8 cellular contexts compared by ENCODE assay signal in the genomic region with DNA sequence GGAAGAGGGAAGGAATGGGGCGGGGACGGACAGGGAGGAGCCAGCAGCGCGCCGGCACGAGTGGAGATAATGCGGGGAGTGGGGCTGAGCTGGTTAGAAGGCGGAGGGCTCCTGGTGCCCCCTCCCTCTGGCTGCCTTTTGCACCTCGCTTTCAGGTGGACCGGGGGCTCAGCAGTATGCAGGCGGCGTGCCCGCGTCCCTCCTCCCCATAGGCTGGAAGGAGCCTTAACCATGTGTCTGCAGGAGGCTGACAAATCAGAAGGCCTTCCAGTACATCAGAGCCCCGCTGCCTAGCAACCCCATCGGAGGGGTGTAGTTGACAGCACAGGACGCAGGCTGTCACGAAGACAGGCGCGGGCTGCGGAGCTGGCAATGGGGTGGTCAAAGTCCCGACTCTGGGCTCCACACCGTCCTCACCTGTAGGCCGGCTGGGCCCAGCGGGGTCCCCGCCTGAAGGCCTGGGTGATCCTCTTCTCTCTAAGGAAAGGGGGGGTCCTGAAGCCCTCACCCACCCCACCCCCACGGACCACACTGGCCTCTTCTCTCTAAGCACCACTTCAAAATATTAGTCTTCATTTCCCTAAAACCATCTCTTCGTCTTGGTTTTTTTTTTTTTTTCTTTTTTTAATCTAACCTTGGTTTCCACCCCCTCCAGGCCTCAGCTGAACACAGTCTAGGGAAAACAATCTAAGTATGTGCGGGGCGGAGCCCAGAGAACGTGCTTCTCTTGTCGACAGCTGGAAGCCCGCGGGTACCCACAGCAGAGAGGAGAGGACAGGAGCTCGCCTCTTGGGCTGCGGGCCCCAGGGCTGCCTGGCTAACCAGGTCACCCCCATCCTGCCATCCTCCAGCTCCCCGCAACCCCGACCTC. TPM values are rescaled to one million over a fixed set of nuclear protein-coding genes. Genes with fewer than 3 reads are reported as not detected.
DNase-seq lines count a peak whose midpoint lies in the region; ATAC-seq and TF ChIP-seq lines count a peak whose summit lies in the region.

No MANE protein-coding gene starts in this region.

- H3K9me3 Mint-ChIP-seq in activated CD8-positive, alpha-beta memory T cell treated with anti-CD3 and anti-CD28 coated beads, Interleukin-2, amount 10 ng/mL, durations not matched to agents 7 days and 5 days (ENCODE audit: low read depth) = no peaks in the 10 kb centered on the region
- H3K9me3 Mint-ChIP-seq in endothelial cell (ENCODE audit: unreplicated experiment) (no peaks in the 10 kb centered on the region), mesothelial cell of epicardium (no peaks in the 10 kb centered on the region)

- no peak for TF ChIP-seq CTCF in BJ (IDR thresholded peaks at IDR 0.05; ENCODE audit: insufficient read depth, low read depth, low read length)
- TF ChIP-seq CTCF in endothelial cell (IDR thresholded peaks at IDR 0.05; ENCODE audit: unreplicated experiment) = no peak
- no peak for TF ChIP-seq CTCF in mesothelial cell of epicardium (IDR thresholded peaks at IDR 0.05; ENCODE audit: unreplicated experiment)

- peaks cover 11% of the 10 kb centered on the region for H3K36me3 Mint-ChIP-seq in activated CD8-positive, alpha-beta memory T cell treated with anti-CD3 and anti-CD28 coated beads, Interleukin-2, amount 10 ng/mL, durations not matched to agents 7 days and 5 days
- H3K36me3 Mint-ChIP-seq in endothelial cell (ENCODE audit: low read depth, unreplicated experiment) (peaks cover 3% of the 10 kb centered on the region), mesothelial cell of epicardium (peaks cover 7% of the 10 kb centered on the region)

- H3K27ac Mint-ChIP-seq in activated CD8-positive, alpha-beta memory T cell treated with anti-CD3 and anti-CD28 coated beads, Interleukin-2, amount 10 ng/mL, durations not matched to agents 7 days and 5 days = peak overlapping the region; percentile 67
- no peak overlapping the region for H3K27ac Mint-ChIP-seq in endothelial cell (ENCODE audit: unreplicated experiment)
- peak overlapping the region; percentile 96 for H3K27ac Mint-ChIP-seq in mesothelial cell of epicardium

- H3K27me3 Mint-ChIP-seq in activated CD8-positive, alpha-beta memory T cell treated with anti-CD3 and anti-CD28 coated beads, Interleukin-2, amount 10 ng/mL, durations not matched to agents 7 days and 5 days = no peaks in the 10 kb centered on the region
- H3K27me3 Mint-ChIP-seq in endothelial cell (ENCODE audit: unreplicated experiment) (peaks cover 13% of the 10 kb centered on the region), mesothelial cell of epicardium (ENCODE audit: low read depth) (no peaks in the 10 kb centered on the region)

- POLR2A ChIA-PET in BJ (lab: Charles Lee) = interaction anchor here (0.6 kb wide), 1 partner anchor 217 kb away, joined by 7 read pairs; no protein-coding TSS in a partner anchor

- H3K27me3 ChIP-seq in BJ (ENCODE audit: control insufficient read depth, insufficient read depth, low read length) = no peaks in the 10 kb centered on the region

- ATAC-seq in GM19043 (IDR thresholded peaks at IDR 0.05; ENCODE audit: low read depth, unreplicated experiment) (peak; percentile 63), HG03175 (IDR thresholded peaks at IDR 0.05; ENCODE audit: unreplicated experiment) (peak; percentile 67)
- peak; percentile 40 for ATAC-seq in activated CD8-positive, alpha-beta memory T cell treated with anti-CD3 and anti-CD28 coated beads, Interleukin-2, amount 10 ng/mL, durations not matched to agents 7 days and 5 days

- DNase-seq in BJ (ENCODE audit: low read depth) = peak; percentile 39
- DNase-seq in NCI-H748 treated with DMSO at 0.1 percent for 48 hours (lab: John Stamatoyannopoulos, UW) = peak; percentile 83
- peak; percentile 76 for DNase-seq in activated CD8-positive, alpha-beta memory T cell treated with anti-CD3 and anti-CD28 coated beads, Interleukin-2, amount 10 ng/mL, durations not matched to agents 7 days and 5 days
- peak; percentile 53 for DNase-seq in endothelial cell (ENCODE audit: low spot score)
- DNase-seq in mesothelial cell of epicardium (ENCODE audit: low spot score in 2 of 2, unreplicated experiment in 2 of 2) = peak; percentile 70 to 77
- DNase-seq in stimulated activated CD8-positive, alpha-beta memory T cell treated with anti-CD3 and anti-CD28 coated beads, Interleukin-7, amount 100 ng/mL, for 48 hours (ENCODE audit: extremely low read depth in 1 of 2, low read depth in 1 of 2) = peak; percentile 42 to 73

- peaks cover 49% of the 10 kb centered on the region for H3K4me1 Mint-ChIP-seq in activated CD8-positive, alpha-beta memory T cell treated with anti-CD3 and anti-CD28 coated beads, Interleukin-2, amount 10 ng/mL, durations not matched to agents 7 days and 5 days
- H3K4me1 Mint-ChIP-seq in endothelial cell (ENCODE audit: unreplicated experiment) (peaks cover 22% of the 10 kb centered on the region), mesothelial cell of epicardium (peaks cover 47% of the 10 kb centered on the region)

- H3K4me3 Mint-ChIP-seq in activated CD8-positive, alpha-beta memory T cell treated with anti-CD3 and anti-CD28 coated beads, Interleukin-2, amount 10 ng/mL, durations not matched to agents 7 days and 5 days = peak overlapping the region; percentile 71
- H3K4me3 Mint-ChIP-seq in endothelial cell (ENCODE audit: unreplicated experiment) (peak overlapping the region; percentile 81), mesothelial cell of epicardium (peak overlapping the region; percentile 69)

- H3K36me3 ChIP-seq in BJ (ENCODE audit: control insufficient read depth, insufficient read depth, low read length) = no peaks in the 10 kb centered on the region; the same call in 1 of the 2 replicates

- peak overlapping the region; percentile 43 for H3K4me3 ChIP-seq in BJ (ENCODE audit: low read depth, low read length)

- CTCF ChIA-PET in BJ (lab: Yijun Ruan, JAX) = interaction anchor here (1.1 to 1.9 kb wide), 5 partner anchors 8 to 133 kb away, joined by 4 to 10 read pairs (median 5); partner anchors contain the start of gene MORN3
- CTCF ChIA-PET in activated CD8-positive, alpha-beta memory T cell treated with anti-CD3 and anti-CD28 coated beads, Interleukin-2, amount 10 ng/mL, durations not matched to agents 7 days and 5 days (lab: Charles Lee) = interaction anchor here (0.6 to 3.9 kb wide), 9 partner anchors 16 to 258 kb away, joined by 3 to 16 read pairs (median 5); partner anchors contain the start of gene ORAI1

RNA-seq across cellular contexts. Expression of gene KDM2B, which starts 44.5 kb away (rescaled TPM):
- polyA plus RNA-seq in BJ (2011; rRNA removed) = 7.9 and 15.0 TPM in 2 replicates
- polyA minus RNA-seq in BJ (2011; rRNA and poly(A)+ RNA removed) = 15.6 and 22.4 TPM in 2 replicates
- total RNA-seq in activated CD8-positive, alpha-beta memory T cell treated with anti-CD3 and anti-CD28 coated beads, Interleukin-2, amount 10 ng/mL, durations not matched to agents 7 days and 5 days = 10 to 100 TPM; 63.8 to 64.8 TPM
- total RNA-seq in endothelial cell (ENCODE audit: unreplicated experiment) (36.7 TPM), mesothelial cell of epicardium (55.4 to 61.1 TPM (median 57.5 TPM) in 3 replicates)

Comparison
In these comparisons a context has a peak if more than half of its experiments do, and no peak if none do; other contexts are left out.
1. Peak in every context shown above with its lines: DNase-seq, ATAC-seq and H3K4me3 ChIP-seq.